In the genomic region with DNA sequence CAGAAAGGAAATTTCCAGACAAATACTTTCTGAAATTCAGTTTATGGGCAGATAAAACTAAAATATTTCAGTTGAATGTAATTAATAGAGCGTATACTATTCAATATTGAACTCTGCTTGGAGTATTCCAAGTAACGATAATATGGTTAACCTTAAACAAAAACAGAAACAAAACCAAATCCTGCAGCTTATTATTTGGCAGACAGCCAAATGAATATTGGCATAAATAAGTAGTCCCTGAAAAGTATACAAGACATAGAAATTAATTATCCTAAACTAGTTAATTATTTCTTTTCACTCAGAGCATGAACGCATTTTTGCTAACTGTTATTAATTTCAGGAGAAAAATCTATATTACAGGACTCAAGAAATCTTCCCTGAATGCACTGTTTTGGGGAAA, we compare ENCODE assay signal across 11 cellular contexts.
"Had no signal": no experiment of that assay in that cellular context is flagged by ENCODE, and none has a peak within 500 bp of the region (broad histone marks: within the 10 kb centered on the region; RNA-seq: fewer than 3 reads in every experiment).

No MANE protein-coding gene starts in this region.

- H2AFZ ChIP-seq: GM23248, GM23338 had no signal

- H3K4me1 ChIP-seq: HAP-1 had no signal

- H3K27ac ChIP-seq: GM23248 had no signal

- H3K9me3 ChIP-seq: HAP-1 had no signal

- H3K4me2 ChIP-seq: GM23338 had no signal

- H3K4me3 ChIP-seq: GM23248, GM23338, HAP-1 had no signal

- FAIRE-seq: H1, H54 had no signal

- ATAC-seq: GM23338, HCT116 had no signal

- H3K9ac ChIP-seq: GM23248 had no signal

- H3K36me3 ChIP-seq: HAP-1 had no signal

- DNase-seq: GM23248, GOT3, H7, H9, HCEC 1CT, HFFc6 had no signal
